Comparison of ENCODE assay signal across 1 cellular context in genomic region chr16:17365591-17366298, GRCh38.
TF ChIP-seq lines count a peak whose summit lies in the region.

No MANE protein-coding gene starts in this region.

TF ChIP-seq in GM23338, 12 proteins besides CTCF, POLR2A, EP300 and RAD21 (continued from another document):
- no peak for TF ChIP-seq ZNF462 (CRISPR knock-in tag; IDR thresholded peaks at IDR 0.05)
- no peak for TF ChIP-seq ZNF114 (CRISPR knock-in tag; IDR thresholded peaks at IDR 0.05)
- TF ChIP-seq ETS1 (IDR thresholded peaks at IDR 0.05), result no peak
- no peak for TF ChIP-seq STAT1 (IDR thresholded peaks at IDR 0.05; ENCODE audit: unreplicated experiment)
- TF ChIP-seq NANOG (IDR thresholded peaks at IDR 0.05; ENCODE audit: borderline replicate concordance), result no peak
- TF ChIP-seq REST (IDR thresholded peaks at IDR 0.05; ENCODE audit: unreplicated experiment), result no peak
